8 cellular contexts compared by ENCODE assay signal in genomic region chr6:10411915-10412164, GRCh38. TPM values are rescaled to one million over a fixed set of nuclear protein-coding genes. Genes with fewer than 3 reads are reported as not detected.
A peak's percentile ranks its signal among the peaks of the same experiment; 100 is the strongest.
DNase-seq lines count a peak whose midpoint lies in the region; ATAC-seq and TF ChIP-seq lines count a peak whose summit lies in the region.

No MANE protein-coding gene starts in this region.

- no peak for DNase-seq in A673 (ENCODE audit: low spot score)
- DNase-seq in stimulated activated naive CD8-positive, alpha-beta T cell treated with anti-CD3 and anti-CD28 coated beads, Interleukin-15, amount 100 ng/mL, for 72 hours, result no peak
- no peak for DNase-seq in H4 (ENCODE audit: low spot score)
- no peak for DNase-seq in sciatic nerve (ENCODE audit: low spot score)
- DNase-seq in stimulated activated CD4-positive, alpha-beta T cell treated with anti-CD3 and anti-CD28 coated beads, Interleukin-12 subunit alpha, Interleukin-12 subunit beta, amount 100 ng/mL, for 4 hours, result no peak

- intact Hi-C loops in A673 (cut with micrococcal nuclease; ENCODE audit: unreplicated experiment) (loop anchor here (5.0 kb wide), 3 partner anchors 165 to 1430 kb away; no protein-coding TSS in a partner anchor), sciatic nerve (cut with DNase I) (loop anchor here (10.0 kb wide), 1 partner anchor 377 kb away; no protein-coding TSS in a partner anchor)

- no peaks in the 10 kb centered on the region for H3K27me3 ChIP-seq in A673 (replicated peaks; ENCODE audit: insufficient read depth, low read depth, low read length, poor library complexity)
- peaks cover 99% of the 10 kb centered on the region for H3K27me3 ChIP-seq in iPS-18a (ENCODE audit: control insufficient read depth, insufficient read depth, low read length)

- H3K9me3 Mint-ChIP-seq in activated naive CD4-positive, alpha-beta T cell treated with anti-CD3 and anti-CD28 coated beads, Interleukin-2, amount 50 U/mL, for 24 hours, result peaks cover 25% of the 10 kb centered on the region
- peaks cover 13 to 21% of the 10 kb centered on the region in 2 donors for H3K9me3 Mint-ChIP-seq in stimulated activated naive CD8-positive, alpha-beta T cell treated with anti-CD3 and anti-CD28 coated beads, Interleukin-15, amount 100 ng/mL, for 72 hours

- CTCF ChIA-PET in A673 (lab: Charles Lee), result no interaction called here

- no peak overlapping the region for H3K9ac ChIP-seq in iPS-18a (ENCODE audit: low read length)

- peaks cover 18% of the 10 kb centered on the region for H3K36me3 Mint-ChIP-seq in activated naive CD4-positive, alpha-beta T cell treated with anti-CD3 and anti-CD28 coated beads, Interleukin-2, amount 50 U/mL, for 24 hours

- peaks cover 71% of the 10 kb centered on the region for H3K27me3 Mint-ChIP-seq in activated naive CD4-positive, alpha-beta T cell treated with anti-CD3 and anti-CD28 coated beads, Interleukin-2, amount 50 U/mL, for 24 hours
- peaks cover 99% of the 10 kb centered on the region for H3K27me3 Mint-ChIP-seq in stimulated activated naive CD8-positive, alpha-beta T cell treated with anti-CD3 and anti-CD28 coated beads, Interleukin-15, amount 100 ng/mL, for 72 hours

- TSS peak; percentile 54 for BruUV-seq in A673 (replicated peaks; lab: Mats Ljungman, UMichigan)

- POLR2A ChIA-PET in A673 (lab: Charles Lee; ENCODE audit: low non-redundant PET), result no interaction called here

- H3K4me3 ChIP-seq in A673 (ENCODE audit: low read depth, low read length, poor library complexity, severe bottlenecking), result peak overlapping the region; percentile 75
- peak overlapping the region; percentile 57 for H3K4me3 ChIP-seq in iPS-18a (ENCODE audit: low read length)

- H3K4me1 ChIP-seq in A673 (ENCODE audit: insufficient read depth, low read length, poor library complexity, severe bottlenecking), result peaks cover 43% of the 10 kb centered on the region
- peaks cover 36% of the 10 kb centered on the region for H3K4me1 ChIP-seq in iPS-18a (ENCODE audit: control insufficient read depth, low read depth, low read length)

- H3K27ac Mint-ChIP-seq in activated naive CD4-positive, alpha-beta T cell treated with anti-CD3 and anti-CD28 coated beads, Interleukin-2, amount 50 U/mL, for 24 hours, result peak overlapping the region; percentile 72
- peak overlapping the region in 1 of 2 donors; percentile 77 for H3K27ac Mint-ChIP-seq in stimulated activated naive CD8-positive, alpha-beta T cell treated with anti-CD3 and anti-CD28 coated beads, Interleukin-15, amount 100 ng/mL, for 72 hours

- peaks cover 41% of the 10 kb centered on the region for H3K4me1 Mint-ChIP-seq in activated naive CD4-positive, alpha-beta T cell treated with anti-CD3 and anti-CD28 coated beads, Interleukin-2, amount 50 U/mL, for 24 hours
- peaks cover 69% of the 10 kb centered on the region for H3K4me1 Mint-ChIP-seq in stimulated activated naive CD8-positive, alpha-beta T cell treated with anti-CD3 and anti-CD28 coated beads, Interleukin-15, amount 100 ng/mL, for 72 hours

- H3K9me3 ChIP-seq in A673 (ENCODE audit: low read depth, low read length, poor library complexity, severe bottlenecking) (no peaks in the 10 kb centered on the region), iPS-18a (ENCODE audit: control insufficient read depth, low read depth, low read length) (no peaks in the 10 kb centered on the region)

- H3K4me3 Mint-ChIP-seq in activated naive CD4-positive, alpha-beta T cell treated with anti-CD3 and anti-CD28 coated beads, Interleukin-2, amount 50 U/mL, for 24 hours, result peak overlapping the region; percentile 96
- H3K4me3 Mint-ChIP-seq in stimulated activated naive CD8-positive, alpha-beta T cell treated with anti-CD3 and anti-CD28 coated beads, Interleukin-15, amount 100 ng/mL, for 72 hours, result peak overlapping the region; percentile 84 to 87

- H3K36me3 ChIP-seq in A673 (ENCODE audit: insufficient read depth, low read length, poor library complexity, severe bottlenecking), result no peaks in the 10 kb centered on the region
- H3K36me3 ChIP-seq in iPS-18a (ENCODE audit: control insufficient read depth, low read depth, low read length), result no peaks in the 10 kb centered on the region

- H3K27ac ChIP-seq in A673 (ENCODE audit: low read depth, low read length, poor library complexity, severe bottlenecking) (peak overlapping the region; percentile 83), iPS-18a (ENCODE audit: low read length) (no peak overlapping the region)

- peak; percentile 9 for ATAC-seq in GM21737 (IDR thresholded peaks at IDR 0.05; ENCODE audit: unreplicated experiment)
- no peak for ATAC-seq in stimulated activated naive CD8-positive, alpha-beta T cell treated with anti-CD3 and anti-CD28 coated beads, Interleukin-15, amount 100 ng/mL, for 72 hours
- no peak for ATAC-seq in sciatic nerve

- TF ChIP-seq CTCF in A673 (conservative IDR thresholded peaks at IDR 0.05; ENCODE audit: low read depth, low read length), result no peak

RNA-seq across cellular contexts. Expression of gene TFAP2A, which starts 3.0 kb away (rescaled TPM):
- total RNA-seq in A673 (2021) (19.1 and 19.3 TPM in 2 replicates), sciatic nerve (1.6 TPM)
- 5.0 and 5.4 TPM in 2 replicates for total RNA-seq in H4 (2014; rRNA removed; shearing (Covaris generic))
